Comparison of ENCODE assay signal across 13 cellular contexts in genomic region chr10:96413151-96413787, GRCh38. TPM values are rescaled to one million over a fixed set of nuclear protein-coding genes. Genes with fewer than 3 reads are reported as not detected.
DNase-seq lines count a peak whose midpoint lies in the region; ATAC-seq and TF ChIP-seq lines count a peak whose summit lies in the region.
"Had no signal": no experiment of that assay in that cellular context is flagged by ENCODE, and none has a peak within 500 bp of the region (broad histone marks: within the 10 kb centered on the region; RNA-seq: fewer than 3 reads in every experiment).

No MANE protein-coding gene starts in this region.

- TF ChIP-seq EP300 in SK-N-SH (IDR thresholded peaks at IDR 0.05; ENCODE audit: borderline replicate concordance in 1 of 2, low read depth in 1 of 2, low read length in 1 of 2), result no peak

- TF ChIP-seq CTCF in SK-N-SH (IDR thresholded peaks at IDR 0.05) (peak; percentile 26; the same call in 1 of the 2 replicates), OCI-LY7 (conservative IDR thresholded peaks at IDR 0.05; ENCODE audit: low read length) (peak; percentile 63), retinal pigment epithelial cell (conservative IDR thresholded peaks at IDR 0.05; ENCODE audit: low read depth, low read length) (peak; percentile 13)

- H3K79me2 ChIP-seq in SK-N-SH (ENCODE audit: insufficient read depth) (no peaks in the 10 kb centered on the region), OCI-LY7 (ENCODE audit: insufficient read depth, low read depth, low read length) (no peaks in the 10 kb centered on the region)

- POLR2A ChIA-PET in SK-N-SH (lab: Yijun Ruan, JAX) (no interaction called here), OCI-LY7 (lab: Charles Lee) (interaction anchor here (1.2 kb wide), 1 partner anchor 25 kb away, joined by 3 read pairs; no protein-coding TSS in a partner anchor)

- CTCF ChIA-PET in SK-N-SH (lab: Yijun Ruan, JAX) (interaction anchor here (0.8 to 12.1 kb wide), 8 partner anchors 8 to 100 kb away, joined by 3 to 101 read pairs (median 4); partner anchors contain the start of gene TLL2), OCI-LY7 (lab: Charles Lee; ENCODE audit: unreplicated experiment) (no interaction called here)

- WGBS in SK-N-SH (ENCODE audit: low lambda C conversion rate), result 59% methylated on average over 13 of the region's 13 CpGs

- H3K9me3 ChIP-seq in SK-N-SH (no peaks in the 10 kb centered on the region), OCI-LY7 (ENCODE audit: low read length) (no peaks in the 10 kb centered on the region)
- H3K9me3 ChIP-seq: A549 had no signal

- TF ChIP-seq RAD21 in SK-N-SH (IDR thresholded peaks at IDR 0.05; ENCODE audit: low read length), result no peak

- no peak overlapping the region for H3K9ac ChIP-seq in SK-N-SH

- no peaks in the 10 kb centered on the region for H4K20me1 ChIP-seq in SK-N-SH (ENCODE audit: insufficient read depth)
- no peaks in the 10 kb centered on the region for H4K20me1 ChIP-seq in OCI-LY7 (ENCODE audit: insufficient read depth, low read length)

- H3K9me2 ChIP-seq in SK-N-SH (no peaks in the 10 kb centered on the region), OCI-LY7 (ENCODE audit: insufficient read depth, low read length) (no peaks in the 10 kb centered on the region)

- intact Hi-C loops in OCI-LY7 (cut with micrococcal nuclease; ENCODE audit: unreplicated experiment), result no loop called here
- intact Hi-C loops in Right ventricle myocardium superior (cut with DNase I), result no loop called here

- DNase-seq in SK-N-SH, result no peak
- DNase-seq in OCI-LY7 (ENCODE audit: low spot score), result no peak
- DNase-seq in Right ventricle myocardium superior, result no peak
- DNase-seq in retinal pigment epithelial cell (ENCODE audit: low read depth), result no peak
- no peak for DNase-seq in NOMO-1 treated with dmso at 0.1 percent for 144 hours (lab: John Stamatoyannopoulos, UW; ENCODE audit: unreplicated experiment)
- DNase-seq: activated CD4-positive, CD25-positive, alpha-beta regulatory T cell treated with anti-CD3 and anti-CD28 coated beads, Interleukin-2, amount 50 U/mL, for 72 hours; DMS79; small intestine; trophoblast cell had no signal

- H2AFZ ChIP-seq in SK-N-SH (ENCODE audit: low read depth) (no peak overlapping the region), OCI-LY7 (ENCODE audit: low read length) (no peak overlapping the region)

- H3K27ac ChIP-seq in SK-N-SH (ENCODE audit: low read depth in 2 of 2, low read length in 1 of 2) (no peak overlapping the region), OCI-LY7 (ENCODE audit: low read depth, low read length, poor library complexity, severe bottlenecking) (no peak overlapping the region)
- H3K27ac ChIP-seq: A549 had no signal

- H3K36me3 ChIP-seq in SK-N-SH (replicated peaks in 1 of 2; ENCODE audit: control insufficient read depth in 1 of 2, insufficient read depth in 2 of 2, low read length in 1 of 2), result no peaks in the 10 kb centered on the region
- no peaks in the 10 kb centered on the region for H3K36me3 ChIP-seq in OCI-LY7 (ENCODE audit: insufficient read depth, low read length)

- peaks cover 0 to 10% of the 10 kb centered on the region in 2 experiments; a peak in 1 of 4 replicates for H3K4me1 ChIP-seq in SK-N-SH (ENCODE audit: control insufficient read depth in 1 of 2, insufficient read depth in 2 of 2, low read depth in 1 of 2, low read length in 1 of 2)
- H3K4me1 ChIP-seq in OCI-LY7 (ENCODE audit: insufficient read depth, low read length, poor library complexity, severe bottlenecking), result no peaks in the 10 kb centered on the region
- H3K4me1 ChIP-seq: A549 had no signal

- no peaks in the 10 kb centered on the region; the same call in 1 of the 2 replicates for H3K27me3 ChIP-seq in SK-N-SH (ENCODE audit: insufficient read depth)

- H3F3A ChIP-seq in SK-N-SH (replicated peaks; ENCODE audit: insufficient read depth), result no peaks in the 10 kb centered on the region

- H3K4me2 ChIP-seq in SK-N-SH, result no peak overlapping the region
- no peak overlapping the region for H3K4me2 ChIP-seq in OCI-LY7 (ENCODE audit: low read length)
- H3K4me2 ChIP-seq: A549 had no signal

- ATAC-seq in SK-N-SH treated with all-trans-retinoic acid at 6 μM for 48 hours, result no peak
- peak; percentile 82 for ATAC-seq in Right ventricle myocardium superior (ENCODE audit: poor library complexity)
- no peak for ATAC-seq in HG02571 (IDR thresholded peaks at IDR 0.05; ENCODE audit: unreplicated experiment)
- ATAC-seq in HG03521 (IDR thresholded peaks at IDR 0.05; ENCODE audit: unreplicated experiment), result no peak
- ATAC-seq: A549 had no signal

- BruUV-seq in OCI-LY7 (replicated peaks; lab: Mats Ljungman, UMichigan), result no TSS peak

- H3K4me3 ChIP-seq in SK-N-SH (ENCODE audit: low read depth in 2 of 2, low read length in 1 of 2) (no peak overlapping the region), OCI-LY7 (ENCODE audit: low read depth, low read length, poor library complexity, severe bottlenecking) (no peak overlapping the region), retinal pigment epithelial cell (ENCODE audit: low read length) (no peak overlapping the region)
- H3K4me3 ChIP-seq: A549 had no signal

TF ChIP-seq in SK-N-SH, 30 proteins besides CTCF, POLR2A, EP300 and RAD21:
- no peak for TF ChIP-seq CHD2 (IDR thresholded peaks at IDR 0.05; ENCODE audit: low read length, partially characterized antibody)
- no peak for TF ChIP-seq RCOR1 (IDR thresholded peaks at IDR 0.05; ENCODE audit: low read length)
- TF ChIP-seq TCF12 (IDR thresholded peaks at IDR 0.05), result no peak
- TF ChIP-seq, protein P1, sequence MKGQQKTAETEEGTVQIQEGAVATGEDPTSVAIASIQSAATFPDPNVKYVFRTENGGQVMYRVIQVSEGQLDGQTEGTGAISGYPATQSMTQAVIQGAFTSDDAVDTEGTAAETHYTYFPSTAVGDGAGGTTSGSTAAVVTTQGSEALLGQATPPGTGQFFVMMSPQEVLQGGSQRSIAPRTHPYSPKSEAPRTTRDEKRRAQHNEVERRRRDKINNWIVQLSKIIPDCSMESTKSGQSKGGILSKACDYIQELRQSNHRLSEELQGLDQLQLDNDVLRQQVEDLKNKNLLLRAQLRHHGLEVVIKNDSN (IDR thresholded peaks at IDR 0.05; ENCODE audit: borderline replicate concordance, low read depth), result no peak
- TF ChIP-seq NFIC (IDR thresholded peaks at IDR 0.05; ENCODE audit: borderline replicate concordance), result no peak
- no peak for TF ChIP-seq GABPA (IDR thresholded peaks at IDR 0.05; ENCODE audit: low read depth)
- no peak for TF ChIP-seq FOXJ3 (CRISPR knock-in tag; IDR thresholded peaks at IDR 0.05)
TF ChIP-seq in SK-N-SH: peak in this region for 0.

TF ChIP-seq in SK-N-SH treated with all-trans-retinoic acid at 6 μM for 48 hours, 23 proteins besides CTCF, POLR2A, EP300 and RAD21 (continues in another document):
- TF ChIP-seq, protein P2, sequence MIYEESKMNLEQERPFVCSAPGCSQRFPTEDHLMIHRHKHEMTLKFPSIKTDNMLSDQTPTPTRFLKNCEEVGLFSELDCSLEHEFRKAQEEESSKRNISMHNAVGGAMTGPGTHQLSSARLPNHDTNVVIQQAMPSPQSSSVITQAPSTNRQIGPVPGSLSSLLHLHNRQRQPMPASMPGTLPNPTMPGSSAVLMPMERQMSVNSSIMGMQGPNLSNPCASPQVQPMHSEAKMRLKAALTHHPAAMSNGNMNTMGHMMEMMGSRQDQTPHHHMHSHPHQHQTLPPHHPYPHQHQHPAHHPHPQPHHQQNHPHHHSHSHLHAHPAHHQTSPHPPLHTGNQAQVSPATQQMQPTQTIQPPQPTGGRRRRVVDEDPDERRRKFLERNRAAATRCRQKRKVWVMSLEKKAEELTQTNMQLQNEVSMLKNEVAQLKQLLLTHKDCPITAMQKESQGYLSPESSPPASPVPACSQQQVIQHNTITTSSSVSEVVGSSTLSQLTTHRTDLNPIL (CRISPR knock-in tag; IDR thresholded peaks at IDR 0.05; ENCODE audit: low read depth), result no peak
- no peak for TF ChIP-seq OSR1 (CRISPR knock-in tag; IDR thresholded peaks at IDR 0.05)
- no peak for TF ChIP-seq TSHZ2 (CRISPR knock-in tag; IDR thresholded peaks at IDR 0.05)
- no peak for TF ChIP-seq ZC3H10 (CRISPR knock-in tag; IDR thresholded peaks at IDR 0.05)
- no peak for TF ChIP-seq RARB (CRISPR knock-in tag; IDR thresholded peaks at IDR 0.05)
- no peak for TF ChIP-seq ISL1 (CRISPR knock-in tag; IDR thresholded peaks at IDR 0.05)

RNA-seq across cellular contexts. Expression of gene OPALIN, which starts 54.5 kb away (rescaled TPM):
- polyA plus RNA-seq in SK-N-SH (2012; rRNA removed), result not detected in 2 replicates
- polyA plus RNA-seq in SK-N-SH (2012; cell fraction: cytosol; rRNA removed), result not detected in 2 replicates
- not detected in 2 replicates for polyA plus RNA-seq in SK-N-SH (2012; cell fraction: nucleus; rRNA removed)
- not detected in 2 replicates for total RNA-seq in OCI-LY7 (2014; rRNA removed; shearing (Covaris generic))
- total RNA-seq in OCI-LY7 (2022) (not detected in 2 replicates), Right ventricle myocardium superior (not detected)
- polyA plus RNA-seq: A549, small intestine had no signal

Comparison
In these comparisons a context has a peak if more than half of its experiments do, and no peak if none do; other contexts are left out.
1. CTCF ChIP-seq: peak in every context shown above with its lines; median percentile 63 in OCI-LY7; 26 in SK-N-SH; 13 in retinal pigment epithelial cell.